In genomic region chr16:12162151-12162559, GRCh38 we compare ENCODE assay signal across 22 cellular contexts.
A peak's percentile ranks its signal among the peaks of the same experiment; 100 is the strongest.
DNase-seq lines count a peak whose midpoint lies in the region; ATAC-seq and TF ChIP-seq lines count a peak whose summit lies in the region.
"Had no signal": no experiment of that assay in that cellular context is flagged by ENCODE, and none has a peak within 500 bp of the region (broad histone marks: within the 10 kb centered on the region; RNA-seq: fewer than 3 reads in every experiment).

No MANE protein-coding gene starts in this region.

- no peak overlapping the region for H3K9ac ChIP-seq in adipocyte (ENCODE audit: low read length)

- TF ChIP-seq CTCF in fibroblast of pulmonary artery (IDR thresholded peaks at IDR 0.05; ENCODE audit: low read length, missing control alignments) (no peak), lower lobe of right lung (IDR thresholded peaks at IDR 0.05) (no peak), upper lobe of right lung (IDR thresholded peaks at IDR 0.05) (no peak)

- H3K4me1 ChIP-seq in adipocyte (ENCODE audit: control insufficient read depth, insufficient read depth, low read length): peaks cover 31% of the 10 kb centered on the region
- peaks cover 7% of the 10 kb centered on the region for H3K4me1 ChIP-seq in lower lobe of right lung
- H3K4me1 ChIP-seq in upper lobe of right lung: no peaks in the 10 kb centered on the region
- H3K4me1 ChIP-seq: colonic mucosa had no signal

- DNase-seq in adipocyte (ENCODE audit: low read depth) (peak; percentile 73), fibroblast of pulmonary artery (ENCODE audit: low read depth) (peak; percentile 33), lower lobe of right lung (no peak), upper lobe of right lung (peak; percentile 54), SKM-1 treated with dmso at 0.1 percent for 144 hours (lab: John Stamatoyannopoulos, UW; ENCODE audit: unreplicated experiment) (no peak), SK-N-DZ (ENCODE audit: low spot score) (no peak)
- DNase-seq in activated CD8-positive, alpha-beta memory T cell treated with anti-CD3 and anti-CD28 coated beads, Interleukin-2, amount 50 U/mL, for 4 hours: no peak
- DNase-seq: activated CD4-positive, alpha-beta memory T cell treated with anti-CD3 and anti-CD28 coated beads, Interleukin-2, amount 10 ng/mL, durations not matched to agents 7 days and 5 days; activated gamma-delta T cell; activated T-cell treated with anti-CD3 and anti-CD28 coated beads for 4 hours; CD4-positive, alpha-beta T cell; colonic mucosa; kidney glomerular epithelial cell; MM.1S; natural killer cell; NCI-H1436 treated with DMSO at 0.1 percent for 48 hours; PC-9; SHP77 treated with DMSO at 0.1 percent for 48 hours; stimulated activated naive CD8-positive, alpha-beta T cell treated with anti-CD3 and anti-CD28 coated beads, Interleukin-15, Interleukin-2, amounts not matched to agents 100 U/mL and 50 U/mL, for 24 hours had no signal

- H3K36me3 ChIP-seq in adipocyte (ENCODE audit: control insufficient read depth, insufficient read depth, low read length, severe bottlenecking) (no peaks in the 10 kb centered on the region), lower lobe of right lung (no peaks in the 10 kb centered on the region), upper lobe of right lung (no peaks in the 10 kb centered on the region)
- H3K36me3 ChIP-seq: colonic mucosa, thoracic aorta had no signal

- peak; percentile 59 to 61 for ATAC-seq in lower lobe of right lung
- peak; percentile 47 for ATAC-seq in upper lobe of right lung
- ATAC-seq: esophagus mucosa; K562; natural killer cell; stimulated activated naive CD8-positive, alpha-beta T cell treated with anti-CD3 and anti-CD28 coated beads, Interleukin-15, Interleukin-2, amounts not matched to agents 100 U/mL and 50 U/mL, for 24 hours had no signal

- no peaks in the 10 kb centered on the region for H3K9me3 ChIP-seq in adipocyte (ENCODE audit: control insufficient read depth, low read length)
- no peaks in the 10 kb centered on the region for H3K9me3 ChIP-seq in lower lobe of right lung
- H3K9me3 ChIP-seq in upper lobe of right lung: no peaks in the 10 kb centered on the region
- H3K9me3 ChIP-seq: colonic mucosa, thoracic aorta had no signal

- H3K27ac ChIP-seq in lower lobe of right lung (no peak overlapping the region), upper lobe of right lung (no peak overlapping the region)
- H3K27ac ChIP-seq: colonic mucosa, PC-9, thoracic aorta had no signal

- intact Hi-C loops in lower lobe of right lung (cut with DNase I) (no loop called here), upper lobe of right lung (cut with DNase I) (no loop called here)

- H3K27me3 ChIP-seq in adipocyte (replicated peaks; ENCODE audit: control insufficient read depth, insufficient read depth, low read length): no peaks in the 10 kb centered on the region
- H3K27me3 ChIP-seq in lower lobe of right lung (ENCODE audit: low read depth): no peaks in the 10 kb centered on the region
- no peaks in the 10 kb centered on the region for H3K27me3 ChIP-seq in upper lobe of right lung
- H3K27me3 ChIP-seq: colonic mucosa had no signal

- H3K4me3 ChIP-seq in adipocyte (ENCODE audit: low read length): no peak overlapping the region
- no peak overlapping the region for H3K4me3 ChIP-seq in fibroblast of pulmonary artery (replicated peaks; ENCODE audit: low read depth, low read length)
- no peak overlapping the region for H3K4me3 ChIP-seq in lower lobe of right lung
- H3K4me3 ChIP-seq in upper lobe of right lung: no peak overlapping the region
- H3K4me3 ChIP-seq: colonic mucosa, K562, PC-9, thoracic aorta had no signal

Comparison
In these comparisons a context has a peak if more than half of its experiments do, and no peak if none do; other contexts are left out.
1. DNase-seq: peak in adipocyte (single experiment), fibroblast of pulmonary artery (single experiment) and upper lobe of right lung (single experiment); none in lower lobe of right lung (single experiment), SKM-1 treated with dmso at 0.1 percent for 144 hours (single experiment), activated CD8-positive, alpha-beta memory T cell treated with anti-CD3 and anti-CD28 coated beads, Interleukin-2, amount 50 U/mL, for 4 hours (single experiment) and SK-N-DZ (single experiment).